ENCODE assay signal across 7 cellular contexts in genomic region chr3:197652860-197653259, GRCh38.
DNase-seq lines count a peak whose midpoint lies in the region; ATAC-seq and TF ChIP-seq lines count a peak whose summit lies in the region.
"Not testable (repeated sequence)": the region's sequence is repeated elsewhere in the genome, so short reads cannot be mapped to it uniquely, and the experiment has no call there.

No MANE protein-coding gene starts in this region.

- H3K27me3 Mint-ChIP-seq in activated CD8-positive, alpha-beta T cell treated with anti-CD3 and anti-CD28 coated beads for 36 hours; activated T-helper 1 cell treated with anti-CD3 and anti-CD28 coated beads, Interleukin-12 subunit alpha, Interleukin-12 subunit beta, Interleukin-2, Interleukin-4 antibody, amounts not matched to agents 30 ng/mL and 10 ng/mL and 1 ng/mL, durations not matched to agents 14 hours and 24 hours and 36 hours (ENCODE audit: insufficient read depth); activated naive CD8-positive, alpha-beta T cell treated with anti-CD3 and anti-CD28 coated beads, Interleukin-2, amount 10 ng/mL, durations not matched to agents 7 days and 5 days: not testable (repeated sequence)

- POLR2A ChIA-PET in activated CD8-positive, alpha-beta T cell treated with anti-CD3 and anti-CD28 coated beads for 36 hours (lab: Charles Lee); activated naive CD8-positive, alpha-beta T cell treated with anti-CD3 and anti-CD28 coated beads, Interleukin-2, amount 10 ng/mL, durations not matched to agents 7 days and 5 days (lab: Charles Lee): not testable (repeated sequence)

- H3K27ac ChIP-seq in OCI-LY1 (ENCODE audit: low read depth, low read length, poor library complexity, severe bottlenecking): not testable (repeated sequence)

- H3K27me3 ChIP-seq in OCI-LY1 (ENCODE audit: insufficient read depth, low read length): not testable (repeated sequence)

- H3K36me3 Mint-ChIP-seq in activated CD8-positive, alpha-beta T cell treated with anti-CD3 and anti-CD28 coated beads for 36 hours (ENCODE audit: low read depth): peaks cover 12% of the 10 kb centered on the region
- H3K36me3 Mint-ChIP-seq in activated T-helper 1 cell treated with anti-CD3 and anti-CD28 coated beads, Interleukin-12 subunit alpha, Interleukin-12 subunit beta, Interleukin-2, Interleukin-4 antibody, amounts not matched to agents 30 ng/mL and 10 ng/mL and 1 ng/mL, durations not matched to agents 14 hours and 24 hours and 36 hours (ENCODE audit: low read depth); activated naive CD8-positive, alpha-beta T cell treated with anti-CD3 and anti-CD28 coated beads, Interleukin-2, amount 10 ng/mL, durations not matched to agents 7 days and 5 days: not testable (repeated sequence)
- H3K36me3 Mint-ChIP-seq in stimulated activated effector memory CD8-positive, alpha-beta T cell treated with anti-CD3 and anti-CD28 coated beads, Interleukin-12 subunit alpha, Interleukin-12 subunit beta, amount 100 ng/mL, for 72 hours: peaks cover 24% of the 10 kb centered on the region

- not testable (repeated sequence) for H3K27ac Mint-ChIP-seq in activated CD8-positive, alpha-beta T cell treated with anti-CD3 and anti-CD28 coated beads for 36 hours; activated T-helper 1 cell treated with anti-CD3 and anti-CD28 coated beads, Interleukin-12 subunit alpha, Interleukin-12 subunit beta, Interleukin-2, Interleukin-4 antibody, amounts not matched to agents 30 ng/mL and 10 ng/mL and 1 ng/mL, durations not matched to agents 14 hours and 24 hours and 36 hours; activated naive CD8-positive, alpha-beta T cell treated with anti-CD3 and anti-CD28 coated beads, Interleukin-2, amount 10 ng/mL, durations not matched to agents 7 days and 5 days; stimulated activated effector memory CD8-positive, alpha-beta T cell treated with anti-CD3 and anti-CD28 coated beads, Interleukin-12 subunit alpha, Interleukin-12 subunit beta, amount 100 ng/mL, for 72 hours

- not testable (repeated sequence) for H3K9me3 ChIP-seq in OCI-LY1 (ENCODE audit: low read length)

- TF ChIP-seq CTCF in OCI-LY1 (IDR thresholded peaks at IDR 0.05; ENCODE audit: low read length); activated CD8-positive, alpha-beta T cell treated with anti-CD3 and anti-CD28 coated beads for 36 hours (IDR thresholded peaks at IDR 0.05): not testable (repeated sequence)

- not testable (repeated sequence) for H3F3A ChIP-seq in OCI-LY1 (ENCODE audit: insufficient read depth, low read length)

- H2AFZ ChIP-seq in OCI-LY1 (ENCODE audit: low read length): not testable (repeated sequence)

- H3K4me3 ChIP-seq in OCI-LY1 (ENCODE audit: low read depth, low read length, poor library complexity, severe bottlenecking): peak overlapping the region; percentile 46

- peak; percentile 23 for DNase-seq in activated CD4-positive, CD25-positive, alpha-beta regulatory T cell treated with anti-CD3 and anti-CD28 coated beads, Interleukin-2, amount 50 U/mL, for 72 hours
- not testable (repeated sequence) for DNase-seq in activated CD8-positive, alpha-beta T cell treated with anti-CD3 and anti-CD28 coated beads for 36 hours; activated T-helper 1 cell treated with anti-CD3 and anti-CD28 coated beads, Interleukin-12 subunit alpha, Interleukin-12 subunit beta, Interleukin-2, Interleukin-4 antibody, amounts not matched to agents 30 ng/mL and 10 ng/mL and 1 ng/mL, durations not matched to agents 14 hours and 24 hours and 36 hours (ENCODE audit: low spot score); stimulated activated effector memory CD8-positive, alpha-beta T cell treated with anti-CD3 and anti-CD28 coated beads, Interleukin-12 subunit alpha, Interleukin-12 subunit beta, amount 100 ng/mL, for 72 hours (ENCODE audit: low spot score in 2 of 2)
- DNase-seq in activated naive CD8-positive, alpha-beta T cell treated with anti-CD3 and anti-CD28 coated beads, Interleukin-2, amount 10 ng/mL, durations not matched to agents 7 days and 5 days: peak; percentile 19
- peak; percentile 58 for DNase-seq in cardiac septum (ENCODE audit: low spot score)

- peaks cover 28% of the 10 kb centered on the region for H3K4me1 Mint-ChIP-seq in activated CD8-positive, alpha-beta T cell treated with anti-CD3 and anti-CD28 coated beads for 36 hours (ENCODE audit: low read depth)
- peaks cover 30% of the 10 kb centered on the region for H3K4me1 Mint-ChIP-seq in activated T-helper 1 cell treated with anti-CD3 and anti-CD28 coated beads, Interleukin-12 subunit alpha, Interleukin-12 subunit beta, Interleukin-2, Interleukin-4 antibody, amounts not matched to agents 30 ng/mL and 10 ng/mL and 1 ng/mL, durations not matched to agents 14 hours and 24 hours and 36 hours (ENCODE audit: low read depth)
- peaks cover 13% of the 10 kb centered on the region for H3K4me1 Mint-ChIP-seq in activated naive CD8-positive, alpha-beta T cell treated with anti-CD3 and anti-CD28 coated beads, Interleukin-2, amount 10 ng/mL, durations not matched to agents 7 days and 5 days
- H3K4me1 Mint-ChIP-seq in stimulated activated effector memory CD8-positive, alpha-beta T cell treated with anti-CD3 and anti-CD28 coated beads, Interleukin-12 subunit alpha, Interleukin-12 subunit beta, amount 100 ng/mL, for 72 hours: peaks cover 20% of the 10 kb centered on the region

- CTCF ChIA-PET in activated CD8-positive, alpha-beta T cell treated with anti-CD3 and anti-CD28 coated beads for 36 hours (lab: Charles Lee): not testable (repeated sequence)

- not testable (repeated sequence) for H3K9ac ChIP-seq in OCI-LY1 (ENCODE audit: low read length)

- H3K9me3 Mint-ChIP-seq in activated CD8-positive, alpha-beta T cell treated with anti-CD3 and anti-CD28 coated beads for 36 hours; activated T-helper 1 cell treated with anti-CD3 and anti-CD28 coated beads, Interleukin-12 subunit alpha, Interleukin-12 subunit beta, Interleukin-2, Interleukin-4 antibody, amounts not matched to agents 30 ng/mL and 10 ng/mL and 1 ng/mL, durations not matched to agents 14 hours and 24 hours and 36 hours; activated naive CD8-positive, alpha-beta T cell treated with anti-CD3 and anti-CD28 coated beads, Interleukin-2, amount 10 ng/mL, durations not matched to agents 7 days and 5 days; stimulated activated effector memory CD8-positive, alpha-beta T cell treated with anti-CD3 and anti-CD28 coated beads, Interleukin-12 subunit alpha, Interleukin-12 subunit beta, amount 100 ng/mL, for 72 hours: not testable (repeated sequence)

- not testable (repeated sequence) for H4K20me1 ChIP-seq in OCI-LY1 (ENCODE audit: insufficient read depth, low read length)

- intact Hi-C loops in activated CD8-positive, alpha-beta T cell treated with anti-CD3 and anti-CD28 coated beads for 36 hours (cut with micrococcal nuclease); activated T-helper 1 cell treated with anti-CD3 and anti-CD28 coated beads, Interleukin-12 subunit alpha, Interleukin-12 subunit beta, Interleukin-2, Interleukin-4 antibody, amounts not matched to agents 30 ng/mL and 10 ng/mL and 1 ng/mL, durations not matched to agents 14 hours and 24 hours and 36 hours (cut with micrococcal nuclease); cardiac septum (cut with DNase I): not testable (repeated sequence)

- H3K4me3 Mint-ChIP-seq in activated CD8-positive, alpha-beta T cell treated with anti-CD3 and anti-CD28 coated beads for 36 hours: peak overlapping the region; percentile 52
- H3K4me3 Mint-ChIP-seq in activated T-helper 1 cell treated with anti-CD3 and anti-CD28 coated beads, Interleukin-12 subunit alpha, Interleukin-12 subunit beta, Interleukin-2, Interleukin-4 antibody, amounts not matched to agents 30 ng/mL and 10 ng/mL and 1 ng/mL, durations not matched to agents 14 hours and 24 hours and 36 hours: peak overlapping the region; percentile 39
- H3K4me3 Mint-ChIP-seq in activated naive CD8-positive, alpha-beta T cell treated with anti-CD3 and anti-CD28 coated beads, Interleukin-2, amount 10 ng/mL, durations not matched to agents 7 days and 5 days: not testable (repeated sequence)
- H3K4me3 Mint-ChIP-seq in stimulated activated effector memory CD8-positive, alpha-beta T cell treated with anti-CD3 and anti-CD28 coated beads, Interleukin-12 subunit alpha, Interleukin-12 subunit beta, amount 100 ng/mL, for 72 hours: peak overlapping the region; percentile 51

- peaks cover 33% of the 10 kb centered on the region for H3K4me1 ChIP-seq in OCI-LY1 (ENCODE audit: insufficient read depth, low read length, severe bottlenecking)

- peak overlapping the region; percentile 53; the same call in 1 of the 2 replicates for H3K4me2 ChIP-seq in OCI-LY1 (ENCODE audit: low read length)

- ATAC-seq in activated CD8-positive, alpha-beta T cell treated with anti-CD3 and anti-CD28 coated beads for 36 hours; activated naive CD8-positive, alpha-beta T cell treated with anti-CD3 and anti-CD28 coated beads, Interleukin-2, amount 10 ng/mL, durations not matched to agents 7 days and 5 days (ENCODE audit: low read depth); stimulated activated effector memory CD8-positive, alpha-beta T cell treated with anti-CD3 and anti-CD28 coated beads, Interleukin-12 subunit alpha, Interleukin-12 subunit beta, amount 100 ng/mL, for 72 hours: not testable (repeated sequence)

- H3K36me3 ChIP-seq in OCI-LY1 (ENCODE audit: insufficient read depth, low read length): not testable (repeated sequence)

- H3K9me2 ChIP-seq in OCI-LY1 (ENCODE audit: low read depth, low read length): not testable (repeated sequence)

- H3K79me2 ChIP-seq in OCI-LY1 (ENCODE audit: insufficient read depth, low read length): not testable (repeated sequence)
